Comparison of ENCODE assay signal across 8 cellular contexts in genomic region chr2:75560022-75560767, GRCh38.
DNase-seq lines count a peak whose midpoint lies in the region; ATAC-seq and TF ChIP-seq lines count a peak whose summit lies in the region.

No MANE protein-coding gene starts in this region.

- H3K27ac Mint-ChIP-seq in stimulated activated naive CD8-positive, alpha-beta T cell treated with anti-CD3 and anti-CD28 coated beads, Interleukin-15, amount 100 ng/mL, for 72 hours = peak overlapping the region in 1 of 2 donors; percentile 55

- H3K4me3 Mint-ChIP-seq in stimulated activated naive CD8-positive, alpha-beta T cell treated with anti-CD3 and anti-CD28 coated beads, Interleukin-15, amount 100 ng/mL, for 72 hours = peak overlapping the region; percentile 86 to 98

- in situ Hi-C loops in astrocyte of the cerebellum (cut with HindIII; ENCODE audit: low sequenced_read_pairs) = loop anchor here (5.0 kb wide), 1 partner anchor 38 kb away; no protein-coding TSS in a partner anchor

- ATAC-seq in HG03521 (IDR thresholded peaks at IDR 0.05; ENCODE audit: unreplicated experiment) (peak; percentile 43), HG02763 (IDR thresholded peaks at IDR 0.05; ENCODE audit: unreplicated experiment) (no peak)
- peak; percentile 80 for ATAC-seq in stimulated activated naive CD8-positive, alpha-beta T cell treated with anti-CD3 and anti-CD28 coated beads, Interleukin-15, amount 100 ng/mL, for 72 hours

- peaks cover 60% of the 10 kb centered on the region for H3K27me3 Mint-ChIP-seq in stimulated activated naive CD8-positive, alpha-beta T cell treated with anti-CD3 and anti-CD28 coated beads, Interleukin-15, amount 100 ng/mL, for 72 hours

- peaks cover 34% of the 10 kb centered on the region for H3K4me1 Mint-ChIP-seq in stimulated activated naive CD8-positive, alpha-beta T cell treated with anti-CD3 and anti-CD28 coated beads, Interleukin-15, amount 100 ng/mL, for 72 hours

- TF ChIP-seq CTCF in GM12865 (IDR thresholded peaks at IDR 0.05; ENCODE audit: insufficient read depth, low read depth, low read length, missing control alignments) (no peak), astrocyte of the cerebellum (IDR thresholded peaks at IDR 0.05; ENCODE audit: low read depth, low read length, missing control alignments) (peak; percentile 68)

- H3K9me3 Mint-ChIP-seq in stimulated activated naive CD8-positive, alpha-beta T cell treated with anti-CD3 and anti-CD28 coated beads, Interleukin-15, amount 100 ng/mL, for 72 hours = no peaks in the 10 kb centered on the region

- H3K4me3 ChIP-seq in GM12865 (ENCODE audit: low read depth, low read length) = peak overlapping the region; percentile 57
- H3K4me3 ChIP-seq in astrocyte of the cerebellum (ENCODE audit: low read depth, low read length) = peak overlapping the region; percentile 76

- peak; percentile 26 for DNase-seq in GM12865 (ENCODE audit: low read depth)
- DNase-seq in astrocyte of the cerebellum (ENCODE audit: low read depth) = no peak
- peak; percentile 40 for DNase-seq in iris pigment epithelial cell (ENCODE audit: low read depth)
- peak; percentile 5 to 23 for DNase-seq in stimulated activated naive CD8-positive, alpha-beta T cell treated with anti-CD3 and anti-CD28 coated beads, Interleukin-15, amount 100 ng/mL, for 72 hours
- no peak for DNase-seq in NCI-H82 (lab: John Stamatoyannopoulos, UW)
- DNase-seq in OCI-M2 (lab: John Stamatoyannopoulos, UW; ENCODE audit: unreplicated experiment) = no peak

Comparison
In these comparisons a context has a peak if more than half of its experiments do, and no peak if none do; other contexts are left out.
1. DNase-seq: peak in GM12865 (single experiment), iris pigment epithelial cell (single experiment) and stimulated activated naive CD8-positive, alpha-beta T cell treated with anti-CD3 and anti-CD28 coated beads, Interleukin-15, amount 100 ng/mL, for 72 hours (2 of 2); none in astrocyte of the cerebellum (single experiment), NCI-H82 (single experiment) and OCI-M2 (single experiment).